Comparison of ENCODE assay signal across 30 cellular contexts in genomic region chr12:90757957-90758356, GRCh38.
"Had no signal": no experiment of that assay in that cellular context is flagged by ENCODE, and none has a peak within 500 bp of the region (broad histone marks: within the 10 kb centered on the region; RNA-seq: fewer than 3 reads in every experiment).

No MANE protein-coding gene starts in this region.

- H3K9me3 ChIP-seq: ascending aorta, breast epithelium, colonic mucosa had no signal

- H3K36me3 Mint-ChIP-seq: activated naive CD4-positive, alpha-beta T cell treated with anti-CD3 and anti-CD28 coated beads, Interleukin-2, amount 10 ng/mL, durations not matched to agents 7 days and 5 days; activated naive CD4-positive, alpha-beta T cell treated with anti-CD3 and anti-CD28 coated beads, Interleukin-2, amount 50 U/mL, for 72 hours; activated naive CD8-positive, alpha-beta T cell treated with anti-CD3 and anti-CD28 coated beads, Interleukin-2, amount 10 ng/mL, durations not matched to agents 7 days and 5 days; brain; WTC11 had no signal

- H3K36me3 ChIP-seq: ascending aorta, breast epithelium, cardiac muscle cell, colonic mucosa had no signal

- FAIRE-seq: frontal cortex, TTC549 had no signal

- H3K27me3 Mint-ChIP-seq: activated CD4-positive, alpha-beta memory T cell treated with anti-CD3 and anti-CD28 coated beads, Interleukin-2, amount 10 ng/mL, durations not matched to agents 7 days and 5 days; activated CD4-positive, alpha-beta T cell treated with anti-CD3 and anti-CD28 coated beads, Interleukin-2, amount 10 ng/mL, durations not matched to agents 7 days and 5 days; activated naive CD4-positive, alpha-beta T cell treated with anti-CD3 and anti-CD28 coated beads, Interleukin-2, amount 10 ng/mL, durations not matched to agents 7 days and 5 days; activated naive CD8-positive, alpha-beta T cell treated with anti-CD3 and anti-CD28 coated beads, Interleukin-2, amount 10 ng/mL, durations not matched to agents 7 days and 5 days; activated T-cell treated with anti-CD3 and anti-CD28 coated beads, Interleukin-2, amount 50 U/mL, for 24 hours; effector memory CD8-positive, alpha-beta T cell had no signal

- ATAC-seq: activated naive CD4-positive, alpha-beta T cell treated with anti-CD3 and anti-CD28 coated beads, Interleukin-2, amount 50 U/mL, for 72 hours; activated T-cell treated with anti-CD3 and anti-CD28 coated beads, Interleukin-2, amount 50 U/mL, for 72 hours; effector memory CD8-positive, alpha-beta T cell; esophagus mucosa; WTC11 had no signal

- H3K27me3 ChIP-seq: ascending aorta, breast epithelium, cardiac muscle cell, colonic mucosa had no signal

- H3K4me1 ChIP-seq: ascending aorta, breast epithelium, colonic mucosa had no signal

- H3K4me3 Mint-ChIP-seq: activated CD4-positive, alpha-beta memory T cell treated with anti-CD3 and anti-CD28 coated beads, Interleukin-2, amount 10 ng/mL, durations not matched to agents 7 days and 5 days; activated CD4-positive, alpha-beta T cell treated with anti-CD3 and anti-CD28 coated beads, Interleukin-2, amount 10 ng/mL, durations not matched to agents 7 days and 5 days; activated naive CD4-positive, alpha-beta T cell treated with anti-CD3 and anti-CD28 coated beads, Interleukin-2, amount 10 ng/mL, durations not matched to agents 7 days and 5 days; activated naive CD8-positive, alpha-beta T cell treated with anti-CD3 and anti-CD28 coated beads, Interleukin-2, amount 10 ng/mL, durations not matched to agents 7 days and 5 days; activated T-cell treated with anti-CD3 and anti-CD28 coated beads, Interleukin-2, amount 50 U/mL, for 24 hours; activated T-cell treated with anti-CD3 and anti-CD28 coated beads, Interleukin-2, amount 50 U/mL, for 72 hours; brain; effector memory CD8-positive, alpha-beta T cell; WTC11 had no signal

- H3K27ac Mint-ChIP-seq: activated CD4-positive, alpha-beta memory T cell treated with anti-CD3 and anti-CD28 coated beads, Interleukin-2, amount 10 ng/mL, durations not matched to agents 7 days and 5 days; activated CD4-positive, alpha-beta T cell treated with anti-CD3 and anti-CD28 coated beads, Interleukin-2, amount 10 ng/mL, durations not matched to agents 7 days and 5 days; activated naive CD4-positive, alpha-beta T cell treated with anti-CD3 and anti-CD28 coated beads, Interleukin-2, amount 10 ng/mL, durations not matched to agents 7 days and 5 days; activated naive CD4-positive, alpha-beta T cell treated with anti-CD3 and anti-CD28 coated beads, Interleukin-2, amount 50 U/mL, for 72 hours; activated naive CD8-positive, alpha-beta T cell treated with anti-CD3 and anti-CD28 coated beads, Interleukin-2, amount 10 ng/mL, durations not matched to agents 7 days and 5 days; activated T-cell treated with anti-CD3 and anti-CD28 coated beads, Interleukin-2, amount 50 U/mL, for 24 hours; activated T-cell treated with anti-CD3 and anti-CD28 coated beads, Interleukin-2, amount 50 U/mL, for 72 hours; brain; effector memory CD8-positive, alpha-beta T cell; WTC11 had no signal

- H3K9me3 Mint-ChIP-seq: activated naive CD4-positive, alpha-beta T cell treated with anti-CD3 and anti-CD28 coated beads, Interleukin-2, amount 50 U/mL, for 72 hours; activated T-cell treated with anti-CD3 and anti-CD28 coated beads, Interleukin-2, amount 50 U/mL, for 24 hours; effector memory CD8-positive, alpha-beta T cell had no signal

- H3K4me3 ChIP-seq: ascending aorta, breast epithelium, cardiac muscle cell, colonic mucosa had no signal

- H3K4me1 Mint-ChIP-seq: activated CD4-positive, alpha-beta memory T cell treated with anti-CD3 and anti-CD28 coated beads, Interleukin-2, amount 10 ng/mL, durations not matched to agents 7 days and 5 days; activated CD4-positive, alpha-beta T cell treated with anti-CD3 and anti-CD28 coated beads, Interleukin-2, amount 10 ng/mL, durations not matched to agents 7 days and 5 days; activated naive CD4-positive, alpha-beta T cell treated with anti-CD3 and anti-CD28 coated beads, Interleukin-2, amount 10 ng/mL, durations not matched to agents 7 days and 5 days; activated naive CD8-positive, alpha-beta T cell treated with anti-CD3 and anti-CD28 coated beads, Interleukin-2, amount 10 ng/mL, durations not matched to agents 7 days and 5 days; brain; WTC11 had no signal

- DNase-seq: activated CD4-positive, alpha-beta memory T cell treated with anti-CD3 and anti-CD28 coated beads, Interleukin-2, amount 10 ng/mL, durations not matched to agents 7 days and 5 days; activated CD4-positive, alpha-beta T cell treated with anti-CD3 and anti-CD28 coated beads for 1 hour; activated CD4-positive, alpha-beta T cell treated with anti-CD3 and anti-CD28 coated beads for 4 hours; activated CD4-positive, alpha-beta T cell treated with anti-CD3 and anti-CD28 coated beads, Interleukin-2, amount 10 ng/mL, durations not matched to agents 7 days and 5 days; activated CD4-positive, alpha-beta T cell treated with anti-CD3 and anti-CD28 coated beads, Interleukin-2, amount 50 U/mL, for 4 hours; activated CD8-positive, alpha-beta memory T cell treated with anti-CD3 and anti-CD28 coated beads, Interleukin-2, amount 50 U/mL, for 48 hours; activated gamma-delta T cell; activated naive CD4-positive, alpha-beta T cell; activated naive CD4-positive, alpha-beta T cell treated with anti-CD3 and anti-CD28 coated beads, Interleukin-2, amount 10 ng/mL, durations not matched to agents 7 days and 5 days; activated naive CD8-positive, alpha-beta T cell treated with anti-CD3 and anti-CD28 coated beads, Interleukin-2, amount 10 ng/mL, durations not matched to agents 7 days and 5 days; activated T-cell treated with anti-CD3 and anti-CD28 coated beads for 4 hours; activated T-cell treated with anti-CD3 and anti-CD28 coated beads, Interleukin-2, amount 50 U/mL, for 24 hours; activated T-cell treated with anti-CD3 and anti-CD28 coated beads, Interleukin-2, amount 50 U/mL, for 72 hours; central memory CD4-positive, alpha-beta T cell; cerebellar nuclear complex; colonic mucosa; effector CD4-positive, alpha-beta T cell; effector memory CD8-positive, alpha-beta T cell; foreskin fibroblast; T-helper 2 cell had no signal

- H3K27ac ChIP-seq: ascending aorta, breast epithelium, cardiac muscle cell, colonic mucosa, VCaP had no signal
